In the genomic region with DNA sequence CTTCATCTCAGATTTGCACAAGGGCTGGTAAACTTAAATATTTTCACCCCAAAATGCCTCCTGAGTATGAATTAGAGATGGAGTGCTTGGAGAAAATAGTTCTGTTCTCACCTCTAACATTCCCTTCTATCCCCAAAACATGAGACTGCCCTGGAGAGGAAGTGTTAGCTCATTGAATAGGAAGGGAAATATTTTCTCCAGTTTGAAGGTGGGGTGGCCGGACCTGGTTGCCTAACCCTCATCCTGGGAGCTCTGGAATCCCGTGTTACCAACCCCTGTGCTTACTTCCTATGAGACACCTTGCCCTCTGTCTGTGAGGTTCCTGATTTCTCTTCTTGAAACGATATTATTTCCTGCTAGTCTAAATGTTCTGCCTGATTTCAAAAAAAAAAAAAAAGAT, we compare ENCODE assay signal across 8 cellular contexts. TPM values are rescaled to one million over a fixed set of nuclear protein-coding genes. Genes with fewer than 3 reads are reported as not detected.
DNase-seq lines count a peak whose midpoint lies in the region; ATAC-seq, FAIRE-seq and TF ChIP-seq lines count a peak whose summit lies in the region.

No MANE protein-coding gene starts in this region.

- TF ChIP-seq POLR2A in HepG2 (IDR thresholded peaks at IDR 0.05; ENCODE audit: insufficient read depth in 1 of 2, low read depth in 2 of 2, low read length in 2 of 2), result no peak
- TF ChIP-seq POLR2A in tibial nerve (IDR thresholded peaks at IDR 0.05), result no peak
- TF ChIP-seq POLR2A in lower leg skin (IDR thresholded peaks at IDR 0.05), result no peak

- 1% methylated on average over 3 of the region's 3 CpGs for WGBS in HepG2 (ENCODE audit: low lambda C conversion rate)
- 1% methylated on average over 3 of the region's 3 CpGs for WGBS in tibial nerve, 2 donors
- WGBS in lower leg skin, 2 donors, result 2 to 11% methylated on average over 3 of the region's 3 CpGs

- POLR2A ChIA-PET in HepG2 (lab: Yijun Ruan, JAX), result interaction anchor here (1.0 to 2.3 kb wide), 2 partner anchors 26 to 49 kb away, joined by 4 to 8 read pairs; no protein-coding TSS in a partner anchor

- H3K4me1 Mint-ChIP-seq in activated CD8-positive, alpha-beta memory T cell treated with anti-CD3 and anti-CD28 coated beads, Interleukin-2, amount 10 ng/mL, durations not matched to agents 7 days and 5 days, result peaks cover 37% of the 10 kb centered on the region

- CTCF ChIA-PET in activated CD8-positive, alpha-beta memory T cell treated with anti-CD3 and anti-CD28 coated beads, Interleukin-2, amount 10 ng/mL, durations not matched to agents 7 days and 5 days (lab: Charles Lee), result interaction anchor here (1.5 to 1.6 kb wide), 3 partner anchors 10 to 66 kb away, joined by 3 to 8 read pairs (median 5); a partner anchor contains a TSS
- CTCF ChIA-PET in HepG2 (lab: Yijun Ruan, JAX; ENCODE audit: low intra/inter-chr PET ratio, low total read pairs), result no interaction called here

- H3K36me3 ChIP-seq in HepG2 (replicated peaks in 1 of 2; ENCODE audit: control insufficient read depth in 1 of 2, insufficient read depth in 2 of 2, low read length in 2 of 2), result no peaks in the 10 kb centered on the region
- peaks cover 0 to 21% (median 0%) of the 10 kb centered on the region in 3 donors for H3K36me3 ChIP-seq in tibial nerve

- H3K27me3 ChIP-seq in HepG2 (ENCODE audit: control insufficient read depth in 1 of 2, insufficient read depth in 2 of 2, low read length in 2 of 2), result peaks cover 0 to 3% of the 10 kb centered on the region in 2 experiments; a peak in 1 of 5 replicates
- H3K27me3 ChIP-seq in tibial nerve, result no peaks in the 10 kb centered on the region

- H3K27ac ChIP-seq in angular gyrus (ENCODE audit: low read depth, low read length) (peak overlapping the region; percentile 96), HepG2 (ENCODE audit: extremely low read length, insufficient read depth, low read length) (no peak overlapping the region), tibial nerve (peak overlapping the region; percentile 82 to 96 (median 90))

- TF ChIP-seq EP300 in HepG2 (IDR thresholded peaks at IDR 0.05; ENCODE audit: low read depth in 2 of 2, low read length in 2 of 2) (no peak), HepG2 (CRISPR knock-in tag; IDR thresholded peaks at IDR 0.05; ENCODE audit: borderline replicate concordance) (no peak), tibial nerve (IDR thresholded peaks at IDR 0.05) (no peak)

- H3K4me1 ChIP-seq in HepG2 (ENCODE audit: insufficient read depth, low read length), result peaks cover 24% of the 10 kb centered on the region
- peaks cover 0 to 47% (median 29%) of the 10 kb centered on the region in 4 donors for H3K4me1 ChIP-seq in tibial nerve

- BruUV-seq in HepG2 (replicated peaks; lab: Mats Ljungman, UMichigan), result no TSS peak

- TF ChIP-seq CTCF in HepG2 (CRISPR knock-in tag; IDR thresholded peaks at IDR 0.05), result no peak
- TF ChIP-seq CTCF in tibial nerve (IDR thresholded peaks at IDR 0.05), result no peak
- no peak for TF ChIP-seq CTCF in lower leg skin (IDR thresholded peaks at IDR 0.05)

- in situ Hi-C loops in HepG2 (cut with HindIII; ENCODE audit: extremely low pct_ligation_motif_present, low pct_unique_long_range_greater_than_20kb), result no loop called here

- H3K27me3 Mint-ChIP-seq in activated CD8-positive, alpha-beta memory T cell treated with anti-CD3 and anti-CD28 coated beads, Interleukin-2, amount 10 ng/mL, durations not matched to agents 7 days and 5 days, result peaks cover 3% of the 10 kb centered on the region

- peak overlapping the region; percentile 87 for H3K4me2 ChIP-seq in HepG2 (ENCODE audit: low read depth, low read length)

- H3K4me3 ChIP-seq in HepG2 (replicated peaks in 1 of 3; ENCODE audit: insufficient read depth in 1 of 3, low read depth in 2 of 3, low read length in 3 of 3), result no peak overlapping the region
- peak overlapping the region; percentile 40 to 60 (median 54) for H3K4me3 ChIP-seq in tibial nerve
- no peak overlapping the region for H3K4me3 ChIP-seq in lower leg skin (ENCODE audit: low read depth, poor library complexity, severe bottlenecking)

- FAIRE-seq in HepG2 (lab: Jason Lieb, UNC), result no peak

- peak overlapping the region; percentile 60 for H2AFZ ChIP-seq in HepG2 (ENCODE audit: low read length)

- H3K9me3 ChIP-seq in HepG2 (ENCODE audit: low read length) (no peaks in the 10 kb centered on the region), tibial nerve (no peaks in the 10 kb centered on the region)

- H3K4me3 Mint-ChIP-seq in activated CD8-positive, alpha-beta memory T cell treated with anti-CD3 and anti-CD28 coated beads, Interleukin-2, amount 10 ng/mL, durations not matched to agents 7 days and 5 days, result peak overlapping the region; percentile 94

- no peak for TF ChIP-seq RAD21 in HepG2 (CRISPR knock-in tag; IDR thresholded peaks at IDR 0.05)

- H4K20me1 ChIP-seq in HepG2 (ENCODE audit: insufficient read depth, low read length), result no peaks in the 10 kb centered on the region

- H3K9ac ChIP-seq in HepG2 (ENCODE audit: insufficient read depth, low read depth, low read length), result no peak overlapping the region

- H3K27ac Mint-ChIP-seq in activated CD8-positive, alpha-beta memory T cell treated with anti-CD3 and anti-CD28 coated beads, Interleukin-2, amount 10 ng/mL, durations not matched to agents 7 days and 5 days, result peak overlapping the region; percentile 92

- ATAC-seq in activated CD8-positive, alpha-beta memory T cell treated with anti-CD3 and anti-CD28 coated beads, Interleukin-2, amount 10 ng/mL, durations not matched to agents 7 days and 5 days, result no peak
- ATAC-seq in HepG2, result peak; percentile 27
- no peak for ATAC-seq in activated CD4-positive, CD25-positive, alpha-beta regulatory T cell treated with anti-CD3 and anti-CD28 coated beads, Interleukin-2, amount 50 U/mL, for 24 hours

- no peak for DNase-seq in activated CD8-positive, alpha-beta memory T cell treated with anti-CD3 and anti-CD28 coated beads, Interleukin-2, amount 10 ng/mL, durations not matched to agents 7 days and 5 days
- DNase-seq in activated CD8-positive, alpha-beta memory T cell treated with anti-CD3 and anti-CD28 coated beads, Interleukin-2, amount 50 U/mL, for 48 hours, result no peak
- DNase-seq in HepG2 (ENCODE audit: low spot score), result no peak
- DNase-seq in tibial nerve (ENCODE audit: low spot score in 2 of 2), result no peak
- DNase-seq in D341Med (ENCODE audit: low spot score), result no peak
- DNase-seq in lower leg skin (ENCODE audit: low spot score in 2 of 2), result no peak

- peaks cover 11% of the 10 kb centered on the region for H3K9me3 Mint-ChIP-seq in activated CD8-positive, alpha-beta memory T cell treated with anti-CD3 and anti-CD28 coated beads, Interleukin-2, amount 10 ng/mL, durations not matched to agents 7 days and 5 days (ENCODE audit: low read depth)

- peaks cover 62% of the 10 kb centered on the region for H3K36me3 Mint-ChIP-seq in activated CD8-positive, alpha-beta memory T cell treated with anti-CD3 and anti-CD28 coated beads, Interleukin-2, amount 10 ng/mL, durations not matched to agents 7 days and 5 days

- no peaks in the 10 kb centered on the region for H3K79me2 ChIP-seq in HepG2 (ENCODE audit: insufficient read depth, low read length)

- intact Hi-C loops in HepG2 (cut with micrococcal nuclease; ENCODE audit: unreplicated experiment), result no loop called here
- intact Hi-C loops in lower leg skin (cut with DNase I; ENCODE audit: low total_unique reads), result no loop called here

RNA-seq across cellular contexts. Expression of a gene that starts 0.8 kb away (rescaled TPM):
- total RNA-seq in activated CD8-positive, alpha-beta memory T cell treated with anti-CD3 and anti-CD28 coated beads, Interleukin-2, amount 10 ng/mL, durations not matched to agents 7 days and 5 days, result 10 to 100 TPM; 16.0 to 34.4 TPM
- 0.15 and 0.27 TPM in 2 replicates for total RNA-seq in HepG2 (2016; rRNA removed; fragmentation: Illumina TruSeq; extraction: Trizol)
- total RNA-seq in HepG2 (2016; cell fraction: cytosol; rRNA removed; fragmentation: Illumina TruSeq; extraction: Trizol; ENCODE audit: low read depth), result 0.10 TPM in 1 of 2 replicates, not detected in the other
- 0.22 and 0.31 TPM in 2 replicates for total RNA-seq in HepG2 (2016; cell fraction: insoluble cytoplasmic fraction; rRNA removed; fragmentation: Illumina TruSeq; extraction: Trizol)
- 0.07 and 0.12 TPM in 2 replicates for total RNA-seq in HepG2 (2016; cell fraction: membrane; rRNA removed; fragmentation: Illumina TruSeq; extraction: Trizol)
- total RNA-seq in HepG2 (2016; cell fraction: nucleus; rRNA removed; fragmentation: Illumina TruSeq; extraction: Trizol), result not detected in 2 replicates
- polyA plus RNA-seq in HepG2 (2011; rRNA removed), result 0.04 and 0.07 TPM in 2 replicates
- polyA plus RNA-seq in HepG2 (2011; cell fraction: cytosol; rRNA removed), result 0.04 TPM in 2 replicates
- 0.03 TPM in 1 of 2 replicates, not detected in the other for polyA plus RNA-seq in HepG2 (2011; cell fraction: nucleus; rRNA removed)
- 0.08 and 0.11 TPM in 2 replicates for polyA plus RNA-seq in HepG2 (2012)
- 0.06 TPM in 1 of 2 replicates, not detected in the other for polyA plus RNA-seq in HepG2 (2016; cell fraction: cytosol; fragmentation: Illumina TruSeq; extraction: Trizol; ENCODE audit: low read depth)
- 0.12 and 0.26 TPM in 2 replicates for polyA plus RNA-seq in HepG2 (2016; cell fraction: insoluble cytoplasmic fraction; fragmentation: Illumina TruSeq; extraction: Trizol; ENCODE audit: low read depth)
- 0.07 TPM in 1 of 2 replicates, not detected in the other for polyA plus RNA-seq in HepG2 (2016; cell fraction: membrane; fragmentation: Illumina TruSeq; extraction: Trizol; ENCODE audit: low read depth)
- 0.40 TPM in 1 of 2 replicates, not detected in the other for polyA plus RNA-seq in HepG2 (2016; cell fraction: nucleus; fragmentation: Illumina TruSeq; extraction: Trizol; ENCODE audit: insufficient read depth, low read depth)
- 1.7 TPM in 1 of 2 replicates, not detected in the other for polyA minus RNA-seq in HepG2 (2011; rRNA and poly(A)+ RNA removed; ENCODE audit: low replicate concordance)
- not detected in 2 replicates for polyA minus RNA-seq in HepG2 (2011; cell fraction: cytosol; rRNA and poly(A)+ RNA removed)
- 0.12 TPM in 1 of 2 replicates, not detected in the other for polyA minus RNA-seq in HepG2 (2011; cell fraction: nucleus; rRNA and poly(A)+ RNA removed)
- total RNA-seq in tibial nerve, result 10 to 100 TPM in 1 of 4 donors, 1 to 10 TPM in 3; 3.3 to 11.4 (median 6.0) TPM
- total RNA-seq in lower leg skin, result 1 to 10 TPM in 3 of 4 donors, under 1 TPM in 1; 0.67 to 2.2 (median 1.9) TPM

RNA-seq across cellular contexts. Expression of a gene that starts 25.2 kb away (rescaled TPM):
- total RNA-seq in activated CD8-positive, alpha-beta memory T cell treated with anti-CD3 and anti-CD28 coated beads, Interleukin-2, amount 10 ng/mL, durations not matched to agents 7 days and 5 days, result 100 to 1,000 TPM in 1 of 2 experiments, 10 to 100 TPM in 1; 54.2 to 151 TPM
- total RNA-seq in HepG2 (2016; rRNA removed; fragmentation: Illumina TruSeq; extraction: Trizol) (3.1 and 4.3 TPM in 2 replicates), tibial nerve (10 to 100 TPM in 3 of 4 donors, 1 to 10 TPM in 1; 7.2 to 24.9 (median 17.6) TPM), lower leg skin (1 to 10 TPM; 1.1 to 8.2 (median 3.7) TPM)
- total RNA-seq in HepG2 (2016; cell fraction: cytosol; rRNA removed; fragmentation: Illumina TruSeq; extraction: Trizol; ENCODE audit: low read depth), result 0.71 TPM in 2 replicates
- total RNA-seq in HepG2 (2016; cell fraction: insoluble cytoplasmic fraction; rRNA removed; fragmentation: Illumina TruSeq; extraction: Trizol), result 3.0 and 4.6 TPM in 2 replicates
- 1.6 and 1.7 TPM in 2 replicates for total RNA-seq in HepG2 (2016; cell fraction: membrane; rRNA removed; fragmentation: Illumina TruSeq; extraction: Trizol)
- total RNA-seq in HepG2 (2016; cell fraction: nucleus; rRNA removed; fragmentation: Illumina TruSeq; extraction: Trizol), result 1.6 TPM in 2 replicates
- 0.48 and 0.56 TPM in 2 replicates for polyA plus RNA-seq in HepG2 (2011; rRNA removed)
- 0.40 and 0.67 TPM in 2 replicates for polyA plus RNA-seq in HepG2 (2011; cell fraction: cytosol; rRNA removed)
- 0.07 and 0.08 TPM in 2 replicates for polyA plus RNA-seq in HepG2 (2011; cell fraction: nucleus; rRNA removed)
- polyA plus RNA-seq in HepG2 (2012), result 1.1 and 1.5 TPM in 2 replicates
- 0.34 and 0.44 TPM in 2 replicates for polyA plus RNA-seq in HepG2 (2016; cell fraction: cytosol; fragmentation: Illumina TruSeq; extraction: Trizol; ENCODE audit: low read depth)
- 2.9 and 3.4 TPM in 2 replicates for polyA plus RNA-seq in HepG2 (2016; cell fraction: insoluble cytoplasmic fraction; fragmentation: Illumina TruSeq; extraction: Trizol; ENCODE audit: low read depth)
- 0.82 and 0.90 TPM in 2 replicates for polyA plus RNA-seq in HepG2 (2016; cell fraction: membrane; fragmentation: Illumina TruSeq; extraction: Trizol; ENCODE audit: low read depth)
- 1.1 and 1.6 TPM in 2 replicates for polyA plus RNA-seq in HepG2 (2016; cell fraction: nucleus; fragmentation: Illumina TruSeq; extraction: Trizol; ENCODE audit: insufficient read depth, low read depth)
- polyA minus RNA-seq in HepG2 (2011; rRNA and poly(A)+ RNA removed; ENCODE audit: low replicate concordance), result 0.16 and 2.1 TPM in 2 replicates
- 0.88 and 0.99 TPM in 2 replicates for polyA minus RNA-seq in HepG2 (2011; cell fraction: cytosol; rRNA and poly(A)+ RNA removed)
- 0.26 and 0.99 TPM in 2 replicates for polyA minus RNA-seq in HepG2 (2011; cell fraction: nucleus; rRNA and poly(A)+ RNA removed)

RNA-seq across cellular contexts. Expression of a gene that starts 51.1 kb away (rescaled TPM):
- 10 to 100 TPM; 24.0 to 28.5 TPM for total RNA-seq in activated CD8-positive, alpha-beta memory T cell treated with anti-CD3 and anti-CD28 coated beads, Interleukin-2, amount 10 ng/mL, durations not matched to agents 7 days and 5 days
- total RNA-seq in HepG2 (2016; rRNA removed; fragmentation: Illumina TruSeq; extraction: Trizol) (50.6 and 79.5 TPM in 2 replicates), tibial nerve (10 to 100 TPM; 36.6 to 57.9 (median 39.5) TPM), lower leg skin (10 to 100 TPM; 12.5 to 22.8 (median 18.0) TPM)
- total RNA-seq in HepG2 (2016; cell fraction: cytosol; rRNA removed; fragmentation: Illumina TruSeq; extraction: Trizol; ENCODE audit: low read depth), result 4.6 and 4.8 TPM in 2 replicates
- 45.8 and 77.8 TPM in 2 replicates for total RNA-seq in HepG2 (2016; cell fraction: insoluble cytoplasmic fraction; rRNA removed; fragmentation: Illumina TruSeq; extraction: Trizol)
- total RNA-seq in HepG2 (2016; cell fraction: membrane; rRNA removed; fragmentation: Illumina TruSeq; extraction: Trizol), result 11.4 and 13.6 TPM in 2 replicates
- 73.4 and 80.5 TPM in 2 replicates for total RNA-seq in HepG2 (2016; cell fraction: nucleus; rRNA removed; fragmentation: Illumina TruSeq; extraction: Trizol)
- polyA plus RNA-seq in HepG2 (2011; rRNA removed), result 54.4 and 57.1 TPM in 2 replicates
- polyA plus RNA-seq in HepG2 (2011; cell fraction: cytosol; rRNA removed), result 23.8 and 47.9 TPM in 2 replicates
- 12.1 and 19.6 TPM in 2 replicates for polyA plus RNA-seq in HepG2 (2011; cell fraction: nucleus; rRNA removed)
- 72.3 and 79.2 TPM in 2 replicates for polyA plus RNA-seq in HepG2 (2012)
- polyA plus RNA-seq in HepG2 (2016; cell fraction: cytosol; fragmentation: Illumina TruSeq; extraction: Trizol; ENCODE audit: low read depth), result 4.5 and 4.7 TPM in 2 replicates
- 45.3 and 48.4 TPM in 2 replicates for polyA plus RNA-seq in HepG2 (2016; cell fraction: insoluble cytoplasmic fraction; fragmentation: Illumina TruSeq; extraction: Trizol; ENCODE audit: low read depth)
- polyA plus RNA-seq in HepG2 (2016; cell fraction: membrane; fragmentation: Illumina TruSeq; extraction: Trizol; ENCODE audit: low read depth), result 11.4 and 12.2 TPM in 2 replicates
- polyA plus RNA-seq in HepG2 (2016; cell fraction: nucleus; fragmentation: Illumina TruSeq; extraction: Trizol; ENCODE audit: insufficient read depth, low read depth), result 94.6 and 98.9 TPM in 2 replicates
- polyA minus RNA-seq in HepG2 (2011; rRNA and poly(A)+ RNA removed; ENCODE audit: low replicate concordance), result 22.5 and 44.0 TPM in 2 replicates
- 36.2 and 57.3 TPM in 2 replicates for polyA minus RNA-seq in HepG2 (2011; cell fraction: cytosol; rRNA and poly(A)+ RNA removed)
- polyA minus RNA-seq in HepG2 (2011; cell fraction: nucleus; rRNA and poly(A)+ RNA removed), result 17.6 and 32.0 TPM in 2 replicates

Comparison
In these comparisons a context has a peak if more than half of its experiments do, and no peak if none do; other contexts are left out.
1. H3K4me3 ChIP-seq: peak in tibial nerve (4 of 4); none in HepG2 (0 of 3) and lower leg skin (single experiment).